ENCODE assay signal across 8 cellular contexts in the genomic region with DNA sequence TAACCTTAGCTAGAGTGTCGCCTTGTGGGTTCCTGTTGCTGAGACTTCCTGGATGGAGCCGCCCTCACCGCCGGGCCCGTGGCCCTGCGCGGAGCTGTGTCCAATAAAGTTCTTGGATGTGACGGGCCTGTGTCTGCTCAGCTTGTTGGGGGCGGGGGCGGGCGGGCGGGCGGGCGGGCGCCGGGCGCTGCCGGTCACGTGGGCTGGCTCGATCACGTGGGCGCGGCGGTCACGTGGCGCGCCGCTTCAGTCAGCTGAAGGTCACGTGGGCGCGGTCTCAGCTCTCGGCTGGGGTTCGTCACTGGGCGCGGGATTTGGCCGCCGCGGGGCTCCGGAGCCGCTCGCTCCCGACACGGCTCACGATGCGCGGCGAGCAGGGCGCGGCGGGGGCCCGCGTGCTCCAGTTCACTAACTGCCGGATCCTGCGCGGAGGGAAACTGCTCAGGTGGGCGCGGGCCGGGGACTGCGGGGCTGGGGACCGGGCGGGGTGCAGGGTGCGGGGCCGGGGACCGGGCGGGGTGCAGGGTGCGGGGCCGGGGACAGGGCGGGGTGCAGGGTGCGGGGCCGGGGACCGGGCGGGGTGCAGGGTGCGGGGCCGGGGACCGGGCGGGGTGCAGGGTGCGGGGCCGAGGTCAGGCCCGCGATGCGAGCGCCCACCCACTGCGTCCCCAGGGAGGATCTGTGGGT. TPM values are rescaled to one million over a fixed set of nuclear protein-coding genes. Genes with fewer than 3 reads are reported as not detected.
DNase-seq lines count a peak whose midpoint lies in the region; ATAC-seq and TF ChIP-seq lines count a peak whose summit lies in the region.

A gene with protein sequence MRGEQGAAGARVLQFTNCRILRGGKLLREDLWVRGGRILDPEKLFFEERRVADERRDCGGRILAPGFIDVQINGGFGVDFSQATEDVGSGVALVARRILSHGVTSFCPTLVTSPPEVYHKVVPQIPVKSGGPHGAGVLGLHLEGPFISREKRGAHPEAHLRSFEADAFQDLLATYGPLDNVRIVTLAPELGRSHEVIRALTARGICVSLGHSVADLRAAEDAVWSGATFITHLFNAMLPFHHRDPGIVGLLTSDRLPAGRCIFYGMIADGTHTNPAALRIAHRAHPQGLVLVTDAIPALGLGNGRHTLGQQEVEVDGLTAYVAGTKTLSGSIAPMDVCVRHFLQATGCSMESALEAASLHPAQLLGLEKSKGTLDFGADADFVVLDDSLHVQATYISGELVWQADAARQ (plus strand): TSS at position 275 of the 687 bp plus-strand sequence. CDS start 88 bp downstream, at position 363.

- H3K27ac ChIP-seq in left lung, result peak within 1 kb of the TSS; percentile 79 to 99

- DNase-seq in GM03348 (ENCODE audit: low spot score), result peak; percentile 96
- peak; percentile 26 for DNase-seq in NCI-H526 treated with DMSO at 0.1 percent for 48 hours (lab: John Stamatoyannopoulos, UW)
- DNase-seq in activated CD4-positive, alpha-beta T cell treated with anti-CD3 and anti-CD28 coated beads, Interleukin-2, amount 50 U/mL, for 1 hour, result peak; percentile 89
- peak; percentile 92 to 95 for DNase-seq in left lung
- peak; percentile 90 to 92 for DNase-seq in stimulated activated CD4-positive, alpha-beta T cell treated with anti-CD3 and anti-CD28 coated beads, Interleukin-2, amount 100 ng/mL, for 24 hours

- peaks cover 0 to 61% of the 10 kb centered on the region in 2 donors for H3K36me3 ChIP-seq in left lung

- H3K27ac Mint-ChIP-seq in dendritic cell treated with granulocyte-macrophage colony-stimulating factor and Interleukin-4, amounts not matched to agents 40 ng/mL and 50 ng/mL, for 4 days, result peak within 1 kb of the TSS; percentile 99

- H3K9me3 ChIP-seq in left lung, result no peaks in the 10 kb centered on the region

- H3K36me3 Mint-ChIP-seq in dendritic cell treated with granulocyte-macrophage colony-stimulating factor and Interleukin-4, amounts not matched to agents 40 ng/mL and 50 ng/mL, for 4 days (ENCODE audit: low read depth), result peaks cover 97% of the 10 kb centered on the region

- ATAC-seq in HG03354 (IDR thresholded peaks at IDR 0.05; ENCODE audit: poor library complexity, severe bottlenecking, unreplicated experiment) (peak; percentile 64), left lung (peak; percentile 68), HG03378 (IDR thresholded peaks at IDR 0.05; ENCODE audit: unreplicated experiment) (no peak)

- H3K4me3 ChIP-seq in left lung, result peak within 1 kb of the TSS; percentile 49 to 68

- peak within 1 kb of the TSS; percentile 91 for H3K4me3 Mint-ChIP-seq in dendritic cell treated with granulocyte-macrophage colony-stimulating factor and Interleukin-4, amounts not matched to agents 40 ng/mL and 50 ng/mL, for 4 days

- H3K27me3 Mint-ChIP-seq in dendritic cell treated with granulocyte-macrophage colony-stimulating factor and Interleukin-4, amounts not matched to agents 40 ng/mL and 50 ng/mL, for 4 days, result no peaks in the 10 kb centered on the region

- TF ChIP-seq CTCF in left lung (IDR thresholded peaks at IDR 0.05), result no peak

- peaks cover 75% of the 10 kb centered on the region for H3K4me1 Mint-ChIP-seq in dendritic cell treated with granulocyte-macrophage colony-stimulating factor and Interleukin-4, amounts not matched to agents 40 ng/mL and 50 ng/mL, for 4 days (ENCODE audit: low read depth)

- no peaks in the 10 kb centered on the region for H3K9me3 Mint-ChIP-seq in dendritic cell treated with granulocyte-macrophage colony-stimulating factor and Interleukin-4, amounts not matched to agents 40 ng/mL and 50 ng/mL, for 4 days

- H3K27me3 ChIP-seq in left lung, result no peaks in the 10 kb centered on the region

- intact Hi-C loops in dendritic cell treated with granulocyte-macrophage colony-stimulating factor and Interleukin-4, amounts not matched to agents 40 ng/mL and 50 ng/mL, for 4 days (cut with micrococcal nuclease), result loop anchor here (2.0 kb wide), 1 partner anchor 17 kb away; no protein-coding TSS in a partner anchor
- intact Hi-C loops in left lung (cut with DNase I), result no loop called here

- peaks cover 43 to 80% of the 10 kb centered on the region in 2 donors for H3K4me1 ChIP-seq in left lung

RNA-seq across cellular contexts. Expression of the gene that starts here (rescaled TPM):
- total RNA-seq in left lung, result 10 to 100 TPM; 45.5 to 62.4 TPM

Comparison
In these comparisons a context has a peak if more than half of its experiments do, and no peak if none do; other contexts are left out.
1. DNase-seq: peak in every context shown above with its lines; median percentile 96 in GM03348; 94 in left lung; 91 in stimulated activated CD4-positive, alpha-beta T cell treated with anti-CD3 and anti-CD28 coated beads, Interleukin-2, amount 100 ng/mL, for 24 hours; 89 in activated CD4-positive, alpha-beta T cell treated with anti-CD3 and anti-CD28 coated beads, Interleukin-2, amount 50 U/mL, for 1 hour; 26 in NCI-H526 treated with DMSO at 0.1 percent for 48 hours.